20 cellular contexts compared by ENCODE assay signal in genomic region chr17:13154403-13154802, GRCh38.
"Had no signal": no experiment of that assay in that cellular context is flagged by ENCODE, and none has a peak within 500 bp of the region (broad histone marks: within the 10 kb centered on the region; RNA-seq: fewer than 3 reads in every experiment).

No MANE protein-coding gene starts in this region.

- ATAC-seq: left lobe of liver; right lobe of liver; stimulated activated naive B cell treated with anti-CD40 and anti-IgM and Interleukin-4, amounts not matched to agents 10 μg/mL and 1 μg/mL and 100 μg/mL, for 72 hours; WTC11 had no signal

- H3K9me3 ChIP-seq: right lobe of liver, transverse colon, vagina had no signal

- H3K27me3 ChIP-seq: right lobe of liver, transverse colon, vagina had no signal

- H3K36me3 Mint-ChIP-seq: activated naive CD4-positive, alpha-beta T cell treated with anti-CD3 and anti-CD28 coated beads, Interleukin-2, amount 50 U/mL, for 24 hours; naive B cell; stimulated activated naive B cell treated with anti-CD40 and anti-IgM and Interleukin-4, amounts not matched to agents 10 μg/mL and 1 μg/mL and 100 μg/mL, for 72 hours had no signal

- H3K27ac Mint-ChIP-seq: activated naive CD4-positive, alpha-beta T cell treated with anti-CD3 and anti-CD28 coated beads, Interleukin-2, amount 50 U/mL, for 24 hours; naive B cell; stimulated activated naive B cell treated with anti-CD40 and anti-IgM and Interleukin-4, amounts not matched to agents 10 μg/mL and 1 μg/mL and 100 μg/mL, for 72 hours; WTC11 had no signal

- H3K4me1 ChIP-seq: right lobe of liver, transverse colon, vagina had no signal

- DNase-seq: activated gamma-delta T cell treated with Interleukin-2 at 50 U/mL for 16 hours; activated T-cell treated with anti-CD3 and anti-CD28 coated beads, Interleukin-2, amount 50 U/mL, for 1 hour; anterior cingulate cortex; central memory CD4-positive, alpha-beta T cell; dermis blood vessel endothelial cell; effector CD8-positive, alpha-beta T cell; foreskin melanocyte; naive B cell; occipital lobe; posterior cingulate gyrus; right lobe of liver; stimulated activated CD4-positive, alpha-beta T cell treated with anti-CD3 and anti-CD28 coated beads, Interleukin-2, amount 100 ng/mL, for 48 hours; stimulated activated CD8-positive, alpha-beta memory T cell treated with anti-CD3 and anti-CD28 coated beads, Interleukin-4, amount 100 ng/mL, for 48 hours; stimulated activated naive B cell treated with anti-CD40 and anti-IgM and Interleukin-4, amounts not matched to agents 10 μg/mL and 1 μg/mL and 100 μg/mL, for 72 hours; transverse colon had no signal

- H3K27me3 Mint-ChIP-seq: activated naive CD4-positive, alpha-beta T cell treated with anti-CD3 and anti-CD28 coated beads, Interleukin-2, amount 50 U/mL, for 24 hours; naive B cell; stimulated activated naive B cell treated with anti-CD40 and anti-IgM and Interleukin-4, amounts not matched to agents 10 μg/mL and 1 μg/mL and 100 μg/mL, for 72 hours had no signal

- H3K4me1 Mint-ChIP-seq: activated naive CD4-positive, alpha-beta T cell treated with anti-CD3 and anti-CD28 coated beads, Interleukin-2, amount 50 U/mL, for 24 hours; naive B cell; stimulated activated naive B cell treated with anti-CD40 and anti-IgM and Interleukin-4, amounts not matched to agents 10 μg/mL and 1 μg/mL and 100 μg/mL, for 72 hours; WTC11 had no signal

- H3K36me3 ChIP-seq: right lobe of liver, transverse colon, vagina had no signal

- H3K27ac ChIP-seq: right lobe of liver, transverse colon, vagina had no signal

- H3K4me3 ChIP-seq: lung, right lobe of liver, transverse colon, vagina had no signal

- H3K4me3 Mint-ChIP-seq: activated naive CD4-positive, alpha-beta T cell treated with anti-CD3 and anti-CD28 coated beads, Interleukin-2, amount 50 U/mL, for 24 hours; naive B cell; stimulated activated naive B cell treated with anti-CD40 and anti-IgM and Interleukin-4, amounts not matched to agents 10 μg/mL and 1 μg/mL and 100 μg/mL, for 72 hours; WTC11 had no signal

- H3K9me3 Mint-ChIP-seq: activated naive CD4-positive, alpha-beta T cell treated with anti-CD3 and anti-CD28 coated beads, Interleukin-2, amount 50 U/mL, for 24 hours had no signal
